16 cellular contexts compared by ENCODE assay signal in the genomic region with DNA sequence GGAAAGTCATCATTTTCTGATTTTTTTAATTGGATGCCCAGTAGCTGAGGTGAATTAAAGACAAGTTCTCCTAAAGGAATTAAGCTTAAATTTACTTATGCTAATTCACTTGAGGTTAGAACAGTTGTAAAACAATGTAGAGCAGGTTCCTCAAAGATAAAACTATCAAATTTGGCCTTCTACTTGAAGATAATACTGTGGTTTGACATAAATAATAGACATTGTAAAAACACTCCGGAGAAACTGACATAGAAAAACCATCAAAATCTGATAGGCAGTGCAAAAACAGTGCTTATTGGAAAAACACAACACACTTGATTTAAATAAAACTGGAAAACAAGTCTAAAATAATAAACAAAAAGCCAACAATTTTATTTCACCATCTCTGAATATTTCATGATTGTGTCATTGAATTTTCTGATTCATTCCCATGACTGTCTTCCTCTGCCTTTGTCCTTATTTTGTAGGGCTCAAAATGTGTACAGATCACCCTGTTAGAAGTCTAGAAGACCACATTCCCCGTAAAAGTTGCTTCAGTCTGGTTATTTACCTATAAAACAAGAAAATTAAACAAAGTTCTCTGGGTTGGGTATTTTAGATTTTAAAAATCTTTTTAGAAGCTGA. TPM values are rescaled to one million over a fixed set of nuclear protein-coding genes. Genes with fewer than 3 reads are reported as not detected.
DNase-seq lines count a peak whose midpoint lies in the region; ATAC-seq and TF ChIP-seq lines count a peak whose summit lies in the region.
"Had no signal": no experiment of that assay in that cellular context is flagged by ENCODE, and none has a peak within 500 bp of the region (broad histone marks: within the 10 kb centered on the region; RNA-seq: fewer than 3 reads in every experiment).

No MANE protein-coding gene starts in this region.

- no peak overlapping the region for H3K23ac ChIP-seq in IMR-90 (ENCODE audit: low read depth, low read length)

- peak overlapping the region; percentile 20; the same call in 1 of the 2 replicates for H2BK20ac ChIP-seq in IMR-90 (ENCODE audit: low read depth, low read length)

- H4K91ac ChIP-seq in IMR-90 (ENCODE audit: insufficient read depth, low read depth, low read length) = no peak overlapping the region

- H2BK15ac ChIP-seq in IMR-90 (ENCODE audit: low read depth, low read length) = no peak overlapping the region; the same call in 2 of the 3 replicates

- no peaks in the 10 kb centered on the region for H3K36me3 Mint-ChIP-seq in T-helper 2 cell treated with Interferon-gamma antibody and Interleukin-4, amounts not matched to agents 5 μg/mL and 100 μg/mL, for 36 hours (ENCODE audit: low read depth)
- H3K36me3 Mint-ChIP-seq: T-cell, WTC11 had no signal

- peak; percentile 63 for DNase-seq in IMR-90
- peak; percentile 76 for DNase-seq in amniotic epithelial cell (ENCODE audit: low read depth)
- peak; percentile 53 for DNase-seq in fibroblast of the aortic adventitia (ENCODE audit: low read depth)
- DNase-seq in upper lobe of left lung = no peak
- no peak for DNase-seq in activated CD8-positive, alpha-beta memory T cell treated with anti-CD3 and anti-CD28 coated beads, Interleukin-2, amount 50 U/mL, for 48 hours
- no peak for DNase-seq in T-helper 2 cell treated with Interferon-gamma antibody and Interleukin-4, amounts not matched to agents 5 μg/mL and 100 μg/mL, for 36 hours (ENCODE audit: low spot score)
- no peak for DNase-seq in iPS-NIHi7 (ENCODE audit: extremely low spot score)
- DNase-seq: amniotic stem cell, DMS79, H7, NCI-H1436, small intestine, T-cell, tibial artery had no signal

- dilution Hi-C loops in IMR-90 (cut with HindIII; ENCODE audit: low sequenced_read_pairs, unreplicated experiment) = no loop called here

- H4K20me1 ChIP-seq in IMR-90 (ENCODE audit: insufficient read depth, low read length) = no peaks in the 10 kb centered on the region

- no peak for TF ChIP-seq EP300 in upper lobe of left lung (IDR thresholded peaks at IDR 0.05)

- H3K27me3 ChIP-seq in IMR-90 (ENCODE audit: control insufficient read depth, insufficient read depth, low read length) = no peaks in the 10 kb centered on the region
- H3K27me3 ChIP-seq in upper lobe of left lung = no peaks in the 10 kb centered on the region
- H3K27me3 ChIP-seq: tibial artery had no signal

- H2AK9ac ChIP-seq in IMR-90 (replicated peaks; ENCODE audit: low read depth, low read length, poor library complexity) = no peak overlapping the region

- CTCF ChIA-PET in IMR-90 (lab: Yijun Ruan, JAX) = interaction anchor here (1.0 kb wide), 1 partner anchor 33 kb away, joined by 3 read pairs; no protein-coding TSS in a partner anchor

- H3K79me1 ChIP-seq in IMR-90 (ENCODE audit: low read depth in 1 of 2, low read length in 2 of 2) = no peaks in the 10 kb centered on the region

- in situ Hi-C loops in IMR-90 (cut with MboI; ENCODE audit: low sequenced_read_pairs) = no loop called here

- no peak overlapping the region for H2AK5ac ChIP-seq in IMR-90 (ENCODE audit: low read depth, low read length)

- H3K4me2 ChIP-seq in IMR-90 (ENCODE audit: low read depth, low read length) = no peak overlapping the region

- H3K27ac Mint-ChIP-seq in T-helper 2 cell treated with Interferon-gamma antibody and Interleukin-4, amounts not matched to agents 5 μg/mL and 100 μg/mL, for 36 hours = no peak overlapping the region
- H3K27ac Mint-ChIP-seq: activated T-helper 2 cell treated with anti-CD3 and anti-CD28 coated beads, Interferon-gamma antibody, Interleukin-2, Interleukin-4, amounts not matched to agents 10 μg/mL and 5 μg/mL and 100 μg/mL, durations not matched to agents 14 hours and 24 hours and 36 hours; T-cell; WTC11 had no signal

- 0 out of 2 replicates have a peak, but pooled peaks have one; percentile 15 for ATAC-seq in IMR-90 (ENCODE audit: low read depth)
- ATAC-seq in upper lobe of left lung (ENCODE audit: low FRiP score in 2 of 2) = no peak
- ATAC-seq: T-cell, WTC11 had no signal

- H3K4me1 Mint-ChIP-seq in T-helper 2 cell treated with Interferon-gamma antibody and Interleukin-4, amounts not matched to agents 5 μg/mL and 100 μg/mL, for 36 hours (ENCODE audit: low read depth) = no peaks in the 10 kb centered on the region

- H4K8ac ChIP-seq in IMR-90 (ENCODE audit: low read depth in 2 of 2, low read length in 2 of 2) = no peak overlapping the region; a peak in 1 of 4 replicates

- no peak overlapping the region for H3K4me3 Mint-ChIP-seq in T-helper 2 cell treated with Interferon-gamma antibody and Interleukin-4, amounts not matched to agents 5 μg/mL and 100 μg/mL, for 36 hours
- H3K4me3 Mint-ChIP-seq: T-cell, WTC11 had no signal

- H3K18ac ChIP-seq in IMR-90 (ENCODE audit: low read depth, low read length) = no peak overlapping the region

- H3K4me3 ChIP-seq in IMR-90 (ENCODE audit: insufficient read depth, low read depth, low read length) = no peak overlapping the region
- H3K4me3 ChIP-seq in fibroblast of the aortic adventitia (ENCODE audit: low read depth, low read length) = no peak overlapping the region
- no peak overlapping the region for H3K4me3 ChIP-seq in upper lobe of left lung
- H3K4me3 ChIP-seq: tibial artery had no signal

- no peaks in the 10 kb centered on the region for H3K9me3 Mint-ChIP-seq in T-helper 2 cell treated with Interferon-gamma antibody and Interleukin-4, amounts not matched to agents 5 μg/mL and 100 μg/mL, for 36 hours
- H3K9me3 Mint-ChIP-seq: activated T-helper 2 cell treated with anti-CD3 and anti-CD28 coated beads, Interferon-gamma antibody, Interleukin-2, Interleukin-4, amounts not matched to agents 10 μg/mL and 5 μg/mL and 100 μg/mL, durations not matched to agents 14 hours and 24 hours and 36 hours; T-cell; WTC11 had no signal

- H2AFZ ChIP-seq in IMR-90 (replicated peaks; ENCODE audit: low read length, poor library complexity) = no peak overlapping the region

- TF ChIP-seq CTCF in IMR-90 (conservative IDR thresholded peaks at IDR 0.05; ENCODE audit: low read depth, low read length) (no peak), fibroblast of the aortic adventitia (IDR thresholded peaks at IDR 0.05; ENCODE audit: insufficient read depth, low read length) (no peak), upper lobe of left lung (IDR thresholded peaks at IDR 0.05) (no peak)

- H3K4ac ChIP-seq in IMR-90 (ENCODE audit: low read depth, low read length) = no peak overlapping the region; the same call in 1 of the 2 replicates

- TF ChIP-seq POLR2A in IMR-90 (IDR thresholded peaks at IDR 0.05; ENCODE audit: low read depth, low read length) (no peak), upper lobe of left lung (IDR thresholded peaks at IDR 0.05) (no peak)

- no TSS peak for BruUV-seq in IMR-90 (replicated peaks; lab: Mats Ljungman, UMichigan)

- H3K36me3 ChIP-seq in IMR-90 (ENCODE audit: control insufficient read depth, insufficient read depth, low read length) = no peaks in the 10 kb centered on the region
- H3K36me3 ChIP-seq in upper lobe of left lung = no peaks in the 10 kb centered on the region
- H3K36me3 ChIP-seq: tibial artery had no signal

- H3K27ac ChIP-seq in IMR-90 (ENCODE audit: insufficient read depth, low read length) = no peak overlapping the region; the same call in 1 of the 2 replicates
- peak overlapping the region in 3 of 4 donors; percentile 42 to 69 (median 59) for H3K27ac ChIP-seq in upper lobe of left lung
- H3K27ac ChIP-seq: tibial artery had no signal

- H3K9me1 ChIP-seq in IMR-90 (ENCODE audit: insufficient read depth, low read length) = peaks cover 3% of the 10 kb centered on the region; the same call in 1 of the 2 replicates

- no peak overlapping the region for H3K14ac ChIP-seq in IMR-90 (replicated peaks; ENCODE audit: low read depth, low read length)

- H3K9me3 ChIP-seq in IMR-90 (ENCODE audit: control insufficient read depth, insufficient read depth, low read length) = no peaks in the 10 kb centered on the region
- H3K9me3 ChIP-seq in upper lobe of left lung = no peaks in the 10 kb centered on the region
- H3K9me3 ChIP-seq: tibial artery had no signal

- H2BK5ac ChIP-seq in IMR-90 (ENCODE audit: low read depth, low read length, poor library complexity, severe bottlenecking) = peak overlapping the region; percentile 87

- intact Hi-C loops in IMR-90 (cut with micrococcal nuclease) = no loop called here

- H3K4me1 ChIP-seq in IMR-90 (ENCODE audit: control insufficient read depth, insufficient read depth, low read length) (peaks cover 10% of the 10 kb centered on the region), upper lobe of left lung (peaks cover 13 to 37% (median 19%) of the 10 kb centered on the region in 4 donors)

- POLR2A ChIA-PET in IMR-90 (lab: Charles Lee; ENCODE audit: unreplicated experiment) = no interaction called here

- no peak overlapping the region for H3K9ac ChIP-seq in IMR-90 (ENCODE audit: low read depth, low read length)

- H3K27me3 Mint-ChIP-seq in T-helper 2 cell treated with Interferon-gamma antibody and Interleukin-4, amounts not matched to agents 5 μg/mL and 100 μg/mL, for 36 hours (ENCODE audit: low read depth) = peaks cover 2% of the 10 kb centered on the region

- H4K5ac ChIP-seq in IMR-90 (ENCODE audit: low read depth, low read length) = no peak overlapping the region

- no peak for TF ChIP-seq RAD21 in IMR-90 (IDR thresholded peaks at IDR 0.05; ENCODE audit: low read length)

- H2BK120ac ChIP-seq in IMR-90 (ENCODE audit: low read depth, low read length) = no peak overlapping the region

- no CpG with 5 or more reads among the region's 2 CpGs for WGBS in IMR-90 (ENCODE audit: extremely low coverage in 2 of 2, insufficient read length in 1 of 2), 2 experiments
- 55 to 57% methylated on average over 2 of the region's 2 CpGs for WGBS in upper lobe of left lung, 2 donors

- no peak overlapping the region for H3K56ac ChIP-seq in IMR-90 (ENCODE audit: extremely low read depth, insufficient read depth, low read length)

TF ChIP-seq in IMR-90, 13 proteins besides CTCF, POLR2A, EP300 and RAD21 (continues in another document):
- peak; percentile 35; the same call in 1 of the 2 replicates for TF ChIP-seq FOS (IDR thresholded peaks at IDR 0.05; ENCODE audit: low read depth, low read length)
- TF ChIP-seq RFX5 (IDR thresholded peaks at IDR 0.05; ENCODE audit: low read depth, low read length) = no peak
- TF ChIP-seq NFE2L2 (IDR thresholded peaks at IDR 0.05; ENCODE audit: low read depth, low read length) = no peak
- TF ChIP-seq MAZ (IDR thresholded peaks at IDR 0.05; ENCODE audit: borderline replicate concordance, low read depth, low read length) = no peak

RNA-seq across cellular contexts. Expression of gene SLC40A1, which starts 28.3 kb away (rescaled TPM):
- 3.9 and 5.0 TPM in 2 replicates for total RNA-seq in IMR-90 (2012; rRNA removed)
- 1.3 and 1.5 TPM in 2 replicates for polyA plus RNA-seq in IMR-90 (2012; rRNA removed)
- 1.0 and 1.5 TPM in 2 replicates for polyA plus RNA-seq in IMR-90 (2012; cell fraction: cytosol; rRNA removed)
- polyA plus RNA-seq in IMR-90 (2012; cell fraction: nucleus; rRNA removed; ENCODE audit: low replicate concordance) = 0.25 and 1.4 TPM in 2 replicates
- 19.7 and 306 TPM in 2 replicates for total RNA-seq in fibroblast of the aortic adventitia (ENCODE audit: low replicate concordance)
- 100 to 1,000 TPM in 5 of 6 donors, 10 to 100 TPM in 1; 67.4 to 154 (median 131) TPM for total RNA-seq in upper lobe of left lung

RNA-seq across cellular contexts. Expression of gene ASNSD1, which starts 52.3 kb away (rescaled TPM):
- total RNA-seq in IMR-90 (2012; rRNA removed) (35.7 and 67.5 TPM in 2 replicates), fibroblast of the aortic adventitia (ENCODE audit: low replicate concordance) (77.7 and 95.7 TPM in 2 replicates), upper lobe of left lung (10 to 100 TPM; 29.5 to 49.6 (median 34.3) TPM)
- polyA plus RNA-seq in IMR-90 (2012; rRNA removed) = 20.0 and 29.1 TPM in 2 replicates
- 8.7 and 10.1 TPM in 2 replicates for polyA plus RNA-seq in IMR-90 (2012; cell fraction: cytosol; rRNA removed)
- 3.1 and 9.5 TPM in 2 replicates for polyA plus RNA-seq in IMR-90 (2012; cell fraction: nucleus; rRNA removed; ENCODE audit: low replicate concordance)

Comparison
In these comparisons a context has a peak if more than half of its experiments do, and no peak if none do; other contexts are left out.
1. DNase-seq: peak in IMR-90 (single experiment), amniotic epithelial cell (single experiment) and fibroblast of the aortic adventitia (single experiment); none in upper lobe of left lung (0 of 2), activated CD8-positive, alpha-beta memory T cell treated with anti-CD3 and anti-CD28 coated beads, Interleukin-2, amount 50 U/mL, for 48 hours (single experiment), T-helper 2 cell treated with Interferon-gamma antibody and Interleukin-4, amounts not matched to agents 5 μg/mL and 100 μg/mL, for 36 hours (single experiment) and iPS-NIHi7 (single experiment).